12 cellular contexts compared by ENCODE assay signal in the genomic region with DNA sequence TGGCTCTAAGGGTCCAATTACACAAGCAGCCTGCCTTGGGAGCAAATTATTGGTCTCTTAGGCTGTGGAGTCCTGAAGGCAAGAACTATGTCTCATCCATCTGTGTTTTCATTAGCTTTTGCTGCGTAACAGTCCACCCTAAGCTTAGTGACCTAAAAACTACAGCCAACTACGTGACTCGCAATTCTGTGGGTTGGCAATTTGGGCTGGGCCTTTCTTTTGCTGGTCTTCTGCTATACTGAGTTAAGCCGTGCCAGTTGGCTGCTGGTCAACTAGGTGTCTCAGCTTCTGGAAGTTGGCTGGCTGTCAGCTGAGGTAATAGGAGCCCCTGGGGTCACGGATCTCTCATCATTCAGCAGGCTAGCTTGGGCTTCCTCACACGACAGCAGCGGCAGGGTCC.
DNase-seq lines count a peak whose midpoint lies in the region; TF ChIP-seq lines count a peak whose summit lies in the region.
"Had no signal": no experiment of that assay in that cellular context is flagged by ENCODE, and none has a peak within 500 bp of the region (broad histone marks: within the 10 kb centered on the region; RNA-seq: fewer than 3 reads in every experiment).

No MANE protein-coding gene starts in this region.

- H3K36me3 Mint-ChIP-seq in nephron progenitor cell (ENCODE audit: low read depth) (peaks cover 5% of the 10 kb centered on the region), mesothelial cell of epicardium (no peaks in the 10 kb centered on the region)

- H3K27ac ChIP-seq in brain microvascular endothelial cell = no peak overlapping the region
- H3K27ac ChIP-seq in A673 (ENCODE audit: low read depth, low read length, poor library complexity, severe bottlenecking) = no peak overlapping the region
- H3K27ac ChIP-seq: pancreas had no signal

- H3K4me3 Mint-ChIP-seq in nephron progenitor cell = no peak overlapping the region
- H3K4me3 Mint-ChIP-seq in mesothelial cell of epicardium = no peak overlapping the region
- H3K4me3 Mint-ChIP-seq: activated naive CD4-positive, alpha-beta T cell treated with anti-CD3 and anti-CD28 coated beads for 36 hours had no signal

- H3K4me3 ChIP-seq in MG63 = no peak overlapping the region
- no peak overlapping the region for H3K4me3 ChIP-seq in brain microvascular endothelial cell (ENCODE audit: low read depth, low read length)
- H3K4me3 ChIP-seq in A673 (ENCODE audit: low read depth, low read length, poor library complexity, severe bottlenecking) = no peak overlapping the region
- H3K4me3 ChIP-seq: pancreas had no signal

- CTCF ChIA-PET in A673 (lab: Charles Lee) = interaction anchor here (1.1 to 1.4 kb wide), 2 partner anchors 19 to 514 kb away, joined by 3 to 6 read pairs; no protein-coding TSS in a partner anchor

- BruUV-seq in A673 (replicated peaks; lab: Mats Ljungman, UMichigan) = no TSS peak

- intact Hi-C loops in A673 (cut with micrococcal nuclease; ENCODE audit: unreplicated experiment) = no loop called here

- H3K36me3 ChIP-seq in MG63 (no peaks in the 10 kb centered on the region), brain microvascular endothelial cell (replicated peaks) (no peaks in the 10 kb centered on the region), A673 (ENCODE audit: insufficient read depth, low read length, poor library complexity, severe bottlenecking) (no peaks in the 10 kb centered on the region)
- H3K36me3 ChIP-seq: pancreas had no signal

- peaks cover 13% of the 10 kb centered on the region for H3K4me1 Mint-ChIP-seq in nephron progenitor cell
- H3K4me1 Mint-ChIP-seq in mesothelial cell of epicardium = peaks cover 19% of the 10 kb centered on the region

- in situ Hi-C loops in brain microvascular endothelial cell (cut with HindIII; ENCODE audit: low pct_ligation_motif_present, low sequenced_read_pairs) = no loop called here

- H3K9me3 Mint-ChIP-seq in nephron progenitor cell (no peaks in the 10 kb centered on the region), mesothelial cell of epicardium (peaks cover 7% of the 10 kb centered on the region)
- H3K9me3 Mint-ChIP-seq: activated naive CD4-positive, alpha-beta T cell treated with anti-CD3 and anti-CD28 coated beads for 36 hours had no signal

- no peaks in the 10 kb centered on the region for H3K9me3 ChIP-seq in MG63
- no peaks in the 10 kb centered on the region for H3K9me3 ChIP-seq in A673 (ENCODE audit: low read depth, low read length, poor library complexity, severe bottlenecking)
- H3K9me3 ChIP-seq: pancreas had no signal

- no peaks in the 10 kb centered on the region for H3K4me1 ChIP-seq in A673 (ENCODE audit: insufficient read depth, low read length, poor library complexity, severe bottlenecking)
- H3K4me1 ChIP-seq: pancreas had no signal

- H3K27me3 Mint-ChIP-seq in nephron progenitor cell (ENCODE audit: low read depth, poor library complexity) = no peaks in the 10 kb centered on the region
- no peaks in the 10 kb centered on the region for H3K27me3 Mint-ChIP-seq in mesothelial cell of epicardium (ENCODE audit: low read depth)

- POLR2A ChIA-PET in A673 (lab: Charles Lee; ENCODE audit: low non-redundant PET) = no interaction called here

- no peak for TF ChIP-seq CTCF in brain microvascular endothelial cell (IDR thresholded peaks at IDR 0.05; ENCODE audit: low read depth, low read length, missing control alignments)
- TF ChIP-seq CTCF in nephron progenitor cell (IDR thresholded peaks at IDR 0.05) = no peak
- no peak for TF ChIP-seq CTCF in A673 (conservative IDR thresholded peaks at IDR 0.05; ENCODE audit: low read depth, low read length)
- TF ChIP-seq CTCF in mesothelial cell of epicardium (IDR thresholded peaks at IDR 0.05; ENCODE audit: unreplicated experiment) = no peak

- peak overlapping the region; percentile 91 for H3K27ac Mint-ChIP-seq in nephron progenitor cell
- H3K27ac Mint-ChIP-seq in mesothelial cell of epicardium = no peak overlapping the region
- H3K27ac Mint-ChIP-seq: activated naive CD4-positive, alpha-beta T cell treated with anti-CD3 and anti-CD28 coated beads for 36 hours had no signal

- peak; percentile 5 for DNase-seq in DMS79 (lab: John Stamatoyannopoulos, UW)
- peak; percentile 76 for DNase-seq in MG63
- DNase-seq in brain microvascular endothelial cell = peak; percentile 35
- peak; percentile 30 for DNase-seq in nephron progenitor cell
- DNase-seq in A673 (ENCODE audit: low spot score) = no peak
- DNase-seq in NCI-H446 (lab: John Stamatoyannopoulos, UW) = no peak
- DNase-seq in stimulated activated CD4-positive, alpha-beta T cell treated with anti-CD3 and anti-CD28 coated beads, Interleukin-2, amount 100 ng/mL, for 48 hours = no peak
- no peak for DNase-seq in mesothelial cell of epicardium (ENCODE audit: low spot score in 2 of 2, unreplicated experiment in 2 of 2)
- DNase-seq: activated naive CD4-positive, alpha-beta T cell treated with anti-CD3 and anti-CD28 coated beads for 36 hours; DMS53; head of caudate nucleus had no signal

- H3K27me3 ChIP-seq in MG63 = no peaks in the 10 kb centered on the region
- no peaks in the 10 kb centered on the region for H3K27me3 ChIP-seq in brain microvascular endothelial cell (replicated peaks)
- peaks cover 3% of the 10 kb centered on the region for H3K27me3 ChIP-seq in A673 (replicated peaks; ENCODE audit: insufficient read depth, low read depth, low read length, poor library complexity)

Comparison
In these comparisons a context has a peak if more than half of its experiments do, and no peak if none do; other contexts are left out.
1. DNase-seq: peak in DMS79 (single experiment), MG63 (single experiment), brain microvascular endothelial cell (single experiment) and nephron progenitor cell (single experiment); none in A673 (single experiment), NCI-H446 (0 of 2), stimulated activated CD4-positive, alpha-beta T cell treated with anti-CD3 and anti-CD28 coated beads, Interleukin-2, amount 100 ng/mL, for 48 hours (0 of 2) and mesothelial cell of epicardium (0 of 2).